34 cellular contexts compared by ENCODE assay signal in genomic region chr2:154243685-154244084, GRCh38.
"Had no signal": no experiment of that assay in that cellular context is flagged by ENCODE, and none has a peak within 500 bp of the region (broad histone marks: within the 10 kb centered on the region; RNA-seq: fewer than 3 reads in every experiment).

No MANE protein-coding gene starts in this region.

- H3K4me3 Mint-ChIP-seq: activated B cell treated with CpG ODN at 0.5 μM for 24 hours; activated CD4-positive, alpha-beta memory T cell treated with anti-CD3 and anti-CD28 coated beads for 36 hours; activated CD4-positive, alpha-beta T cell treated with anti-CD3 and anti-CD28 coated beads, Interleukin-2, amount 10 ng/mL, durations not matched to agents 24 days and 14 days; activated CD8-positive, alpha-beta T cell treated with anti-CD3 and anti-CD28 coated beads for 36 hours; activated naive CD4-positive, alpha-beta T cell treated with anti-CD3 and anti-CD28 coated beads, Interleukin-2, amount 10 ng/mL, durations not matched to agents 7 days and 5 days; activated naive CD4-positive, alpha-beta T cell treated with anti-CD3 and anti-CD28 coated beads, Interleukin-2, amount 50 U/mL, for 24 hours; activated naive CD8-positive, alpha-beta T cell; activated naive CD8-positive, alpha-beta T cell treated with anti-CD3 and anti-CD28 coated beads, Interleukin-2, amount 10 ng/mL, durations not matched to agents 7 days and 5 days; activated naive CD8-positive, alpha-beta T cell treated with anti-CD3 and anti-CD28 coated beads, Interleukin-2, amount 50 U/mL, for 24 hours; activated T-cell treated with anti-CD3 and anti-CD28 coated beads, Interleukin-2, amount 50 U/mL, for 24 hours; brain; central memory CD8-positive, alpha-beta T cell; T-helper 1 cell treated with Interleukin-12 subunit alpha and Interleukin-12 subunit beta and Interleukin-4 antibody, amounts not matched to agents 30 μg/mL and 1 μg/mL, for 36 hours; T-helper 2 cell treated with Interferon-gamma antibody and Interleukin-4, amounts not matched to agents 5 μg/mL and 100 μg/mL, for 36 hours had no signal

- DNase-seq: activated B cell treated with CpG ODN at 0.5 μM for 24 hours; activated CD4-positive, alpha-beta memory T cell treated with anti-CD3 and anti-CD28 coated beads for 36 hours; activated CD4-positive, alpha-beta T cell treated with anti-CD3 and anti-CD28 coated beads for 4 hours; activated CD4-positive, alpha-beta T cell treated with anti-CD3 and anti-CD28 coated beads, Interleukin-2, amount 10 ng/mL, durations not matched to agents 24 days and 14 days; activated CD4-positive, alpha-beta T cell treated with anti-CD3 and anti-CD28 coated beads, Interleukin-2, amount 50 U/mL, for 1 hour; activated CD4-positive, alpha-beta T cell treated with anti-CD3 and anti-CD28 coated beads, Interleukin-2, amount 50 U/mL, for 4 hours; activated CD4-positive, CD25-positive, alpha-beta regulatory T cell treated with anti-CD3 and anti-CD28 coated beads, Interleukin-2, amount 50 U/mL, for 72 hours; activated CD8-positive, alpha-beta memory T cell treated with anti-CD3 and anti-CD28 coated beads, Interleukin-2, amount 50 U/mL, for 4 hours; activated CD8-positive, alpha-beta T cell treated with anti-CD3 and anti-CD28 coated beads for 36 hours; activated effector memory CD4-positive, alpha-beta T cell treated with Interleukin-2 at 50 U/mL for 16 hours; activated gamma-delta T cell; activated naive CD4-positive, alpha-beta T cell treated with anti-CD3 and anti-CD28 coated beads, Interleukin-2, amount 10 ng/mL, durations not matched to agents 7 days and 5 days; activated naive CD4-positive, alpha-beta T cell treated with Interleukin-2 at 50 U/mL for 16 hours; activated naive CD8-positive, alpha-beta T cell treated with anti-CD3 and anti-CD28 coated beads, Interleukin-2, amount 10 ng/mL, durations not matched to agents 7 days and 5 days; activated naive CD8-positive, alpha-beta T cell treated with anti-CD3 and anti-CD28 coated beads, Interleukin-2, amount 50 U/mL, for 24 hours; activated T-cell treated with anti-CD3 and anti-CD28 coated beads, Interleukin-2, amount 50 U/mL, for 24 hours; activated T-cell treated with anti-CD3 and anti-CD28 coated beads, Interleukin-2, amount 50 U/mL, for 48 hours; amygdala; anterior cingulate cortex; caudate nucleus; cerebellar nuclear complex; T-helper 1 cell; T-helper 2 cell; T-helper 9 cell had no signal

- H3K4me3 ChIP-seq: ascending aorta, cardiac muscle cell had no signal

- H3K4me1 ChIP-seq: ascending aorta had no signal

- H3K27ac Mint-ChIP-seq: activated B cell treated with CpG ODN at 0.5 μM for 24 hours; activated CD4-positive, alpha-beta memory T cell treated with anti-CD3 and anti-CD28 coated beads for 36 hours; activated CD4-positive, alpha-beta T cell treated with anti-CD3 and anti-CD28 coated beads, Interleukin-2, amount 10 ng/mL, durations not matched to agents 24 days and 14 days; activated CD8-positive, alpha-beta T cell treated with anti-CD3 and anti-CD28 coated beads for 36 hours; activated naive CD4-positive, alpha-beta T cell treated with anti-CD3 and anti-CD28 coated beads, Interleukin-2, amount 10 ng/mL, durations not matched to agents 7 days and 5 days; activated naive CD4-positive, alpha-beta T cell treated with anti-CD3 and anti-CD28 coated beads, Interleukin-2, amount 50 U/mL, for 24 hours; activated naive CD8-positive, alpha-beta T cell; activated naive CD8-positive, alpha-beta T cell treated with anti-CD3 and anti-CD28 coated beads, Interleukin-2, amount 10 ng/mL, durations not matched to agents 7 days and 5 days; activated naive CD8-positive, alpha-beta T cell treated with anti-CD3 and anti-CD28 coated beads, Interleukin-2, amount 50 U/mL, for 24 hours; activated T-cell treated with anti-CD3 and anti-CD28 coated beads, Interleukin-2, amount 50 U/mL, for 24 hours; activated T-helper 2 cell treated with anti-CD3 and anti-CD28 coated beads, Interferon-gamma antibody, Interleukin-2, Interleukin-4, amounts not matched to agents 10 μg/mL and 5 μg/mL and 100 μg/mL, durations not matched to agents 14 hours and 24 hours and 36 hours; brain; T-helper 1 cell treated with Interleukin-12 subunit alpha and Interleukin-12 subunit beta and Interleukin-4 antibody, amounts not matched to agents 30 μg/mL and 1 μg/mL, for 36 hours; T-helper 2 cell treated with Interferon-gamma antibody and Interleukin-4, amounts not matched to agents 5 μg/mL and 100 μg/mL, for 36 hours had no signal

- H3K27ac ChIP-seq: ascending aorta, cardiac muscle cell, VCaP had no signal

- H3K9me3 Mint-ChIP-seq: activated B cell treated with CpG ODN at 0.5 μM for 24 hours; activated CD4-positive, alpha-beta T cell treated with anti-CD3 and anti-CD28 coated beads, Interleukin-2, amount 10 ng/mL, durations not matched to agents 24 days and 14 days; activated CD8-positive, alpha-beta T cell treated with anti-CD3 and anti-CD28 coated beads for 36 hours; activated naive CD4-positive, alpha-beta T cell treated with anti-CD3 and anti-CD28 coated beads, Interleukin-2, amount 10 ng/mL, durations not matched to agents 7 days and 5 days; activated naive CD8-positive, alpha-beta T cell treated with anti-CD3 and anti-CD28 coated beads, Interleukin-2, amount 10 ng/mL, durations not matched to agents 7 days and 5 days; activated T-helper 2 cell treated with anti-CD3 and anti-CD28 coated beads, Interferon-gamma antibody, Interleukin-2, Interleukin-4, amounts not matched to agents 10 μg/mL and 5 μg/mL and 100 μg/mL, durations not matched to agents 14 hours and 24 hours and 36 hours; brain; central memory CD8-positive, alpha-beta T cell; T-helper 1 cell treated with Interleukin-12 subunit alpha and Interleukin-12 subunit beta and Interleukin-4 antibody, amounts not matched to agents 30 μg/mL and 1 μg/mL, for 36 hours; T-helper 2 cell treated with Interferon-gamma antibody and Interleukin-4, amounts not matched to agents 5 μg/mL and 100 μg/mL, for 36 hours had no signal

- H3K36me3 Mint-ChIP-seq: activated CD4-positive, alpha-beta memory T cell treated with anti-CD3 and anti-CD28 coated beads for 36 hours; activated naive CD4-positive, alpha-beta T cell treated with anti-CD3 and anti-CD28 coated beads, Interleukin-2, amount 10 ng/mL, durations not matched to agents 7 days and 5 days; activated naive CD4-positive, alpha-beta T cell treated with anti-CD3 and anti-CD28 coated beads, Interleukin-2, amount 50 U/mL, for 24 hours; activated naive CD8-positive, alpha-beta T cell; activated naive CD8-positive, alpha-beta T cell treated with anti-CD3 and anti-CD28 coated beads, Interleukin-2, amount 10 ng/mL, durations not matched to agents 7 days and 5 days; brain had no signal

- H3K36me3 ChIP-seq: ascending aorta, cardiac muscle cell had no signal

- H3K9me3 ChIP-seq: ascending aorta had no signal

- H3K27me3 Mint-ChIP-seq: activated B cell treated with CpG ODN at 0.5 μM for 24 hours; activated CD4-positive, alpha-beta memory T cell treated with anti-CD3 and anti-CD28 coated beads for 36 hours; activated CD4-positive, alpha-beta T cell treated with anti-CD3 and anti-CD28 coated beads, Interleukin-2, amount 10 ng/mL, durations not matched to agents 24 days and 14 days; activated CD8-positive, alpha-beta T cell treated with anti-CD3 and anti-CD28 coated beads for 36 hours; activated naive CD4-positive, alpha-beta T cell treated with anti-CD3 and anti-CD28 coated beads, Interleukin-2, amount 10 ng/mL, durations not matched to agents 7 days and 5 days; activated naive CD4-positive, alpha-beta T cell treated with anti-CD3 and anti-CD28 coated beads, Interleukin-2, amount 50 U/mL, for 24 hours; activated naive CD8-positive, alpha-beta T cell; activated naive CD8-positive, alpha-beta T cell treated with anti-CD3 and anti-CD28 coated beads, Interleukin-2, amount 10 ng/mL, durations not matched to agents 7 days and 5 days; activated naive CD8-positive, alpha-beta T cell treated with anti-CD3 and anti-CD28 coated beads, Interleukin-2, amount 50 U/mL, for 24 hours; activated T-cell treated with anti-CD3 and anti-CD28 coated beads, Interleukin-2, amount 50 U/mL, for 24 hours; brain; central memory CD8-positive, alpha-beta T cell had no signal

- H3K4me1 Mint-ChIP-seq: activated B cell treated with CpG ODN at 0.5 μM for 24 hours; activated CD4-positive, alpha-beta T cell treated with anti-CD3 and anti-CD28 coated beads, Interleukin-2, amount 10 ng/mL, durations not matched to agents 24 days and 14 days; activated naive CD4-positive, alpha-beta T cell treated with anti-CD3 and anti-CD28 coated beads, Interleukin-2, amount 10 ng/mL, durations not matched to agents 7 days and 5 days; activated naive CD4-positive, alpha-beta T cell treated with anti-CD3 and anti-CD28 coated beads, Interleukin-2, amount 50 U/mL, for 24 hours; activated naive CD8-positive, alpha-beta T cell treated with anti-CD3 and anti-CD28 coated beads, Interleukin-2, amount 10 ng/mL, durations not matched to agents 7 days and 5 days; activated naive CD8-positive, alpha-beta T cell treated with anti-CD3 and anti-CD28 coated beads, Interleukin-2, amount 50 U/mL, for 24 hours; brain; central memory CD8-positive, alpha-beta T cell had no signal

- H3K27me3 ChIP-seq: ascending aorta, cardiac muscle cell had no signal
